In the genomic region with DNA sequence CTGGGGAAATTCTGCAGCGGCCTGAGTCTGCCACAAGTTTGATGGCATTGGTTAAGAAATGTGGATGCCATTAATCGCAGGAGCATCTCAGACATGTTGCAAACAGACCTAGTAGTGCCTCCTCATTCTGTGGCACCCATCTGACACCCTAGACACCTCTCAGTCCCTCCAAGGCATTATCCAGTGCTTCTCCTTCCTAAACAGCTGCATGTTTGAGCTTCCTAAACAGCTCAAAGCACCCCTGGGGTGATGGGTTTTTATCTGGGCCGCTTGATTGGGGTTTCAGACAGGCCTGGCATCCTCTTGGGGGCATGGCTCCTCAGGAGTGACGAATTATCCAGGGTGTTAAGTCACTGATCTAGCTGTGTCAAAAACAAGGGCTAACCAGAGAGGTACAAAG, we compare ENCODE assay signal across 20 cellular contexts. TPM values are rescaled to one million over a fixed set of nuclear protein-coding genes. Genes with fewer than 3 reads are reported as not detected.
A peak's percentile ranks its signal among the peaks of the same experiment; 100 is the strongest.
DNase-seq lines count a peak whose midpoint lies in the region; ATAC-seq and TF ChIP-seq lines count a peak whose summit lies in the region.
"Had no signal": no experiment of that assay in that cellular context is flagged by ENCODE, and none has a peak within 500 bp of the region (broad histone marks: within the 10 kb centered on the region; RNA-seq: fewer than 3 reads in every experiment).

No MANE protein-coding gene starts in this region.

- H3K4me1 Mint-ChIP-seq in immature natural killer cell, result peaks cover 38 to 41% of the 10 kb centered on the region in 2 donors

- H3K27ac ChIP-seq in coronary artery, result no peak overlapping the region
- H3K27ac ChIP-seq: C4-2B had no signal

- peak overlapping the region; percentile 0 to 83 (median 46) for H3K27ac Mint-ChIP-seq in immature natural killer cell

- peak; percentile 4 for DNase-seq in AG08396 (ENCODE audit: low spot score)
- DNase-seq in GM12865 (ENCODE audit: low read depth), result no peak
- peak; percentile 55 for DNase-seq in NCI-H69 (lab: John Stamatoyannopoulos, UW)
- no peak for DNase-seq in immature natural killer cell
- DNase-seq in cerebellar cortex (ENCODE audit: low spot score), result no peak
- no peak for DNase-seq in coronary artery (ENCODE audit: low spot score)
- DNase-seq in left cardiac atrium, result no peak
- no peak for DNase-seq in foreskin fibroblast
- DNase-seq: activated CD4-positive, alpha-beta T cell treated with anti-CD3 and anti-CD28 coated beads, Interleukin-2, amount 50 U/mL, for 48 hours; activated CD4-positive, CD25-positive, alpha-beta regulatory T cell; activated gamma-delta T cell; activated T-cell treated with anti-CD3 and anti-CD28 coated beads for 4 hours; cortex of kidney; NCI-H1694; NCI-H2171; substantia nigra; T1000 had no signal

- no peaks in the 10 kb centered on the region for H3K9me3 Mint-ChIP-seq in immature natural killer cell

- H3K4me3 ChIP-seq in GM12865 (ENCODE audit: low read depth, low read length) (peak overlapping the region; percentile 23), coronary artery (no peak overlapping the region), foreskin fibroblast (ENCODE audit: low read depth in 1 of 2, low read length in 2 of 2) (no peak overlapping the region)

- TF ChIP-seq CTCF in GM12865 (IDR thresholded peaks at IDR 0.05; ENCODE audit: insufficient read depth, low read depth, low read length, missing control alignments) (no peak), coronary artery (IDR thresholded peaks at IDR 0.05) (no peak), foreskin fibroblast (IDR thresholded peaks at IDR 0.05; ENCODE audit: low read depth, low read length) (no peak)

- no peak for ATAC-seq in left cardiac atrium

- H3K27me3 Mint-ChIP-seq in immature natural killer cell (ENCODE audit: low read depth in 3 of 3), result peaks cover 4 to 7% (median 4%) of the 10 kb centered on the region in 3 donors

- H3K36me3 Mint-ChIP-seq in immature natural killer cell, result no peaks in the 10 kb centered on the region

- intact Hi-C loops in left cardiac atrium (cut with DNase I), result no loop called here

- H3K4me3 Mint-ChIP-seq in immature natural killer cell, result peak overlapping the region in 2 of 5 donors; percentile 30 to 33

RNA-seq across cellular contexts. Expression of a gene that starts 1.8 kb away (rescaled TPM):
- under 1 TPM in 2 of 3 donors, not detected in 1; 0.29 to 0.91 TPM for polyA plus RNA-seq in immature natural killer cell
- total RNA-seq in left cardiac atrium, result 1 to 10 TPM in 1 of 2 donors, under 1 TPM in 1; 0.52 to 1.8 TPM
- total RNA-seq: bronchial epithelial cell had no signal
- polyA plus RNA-seq: fibroblast of lung had no signal

Comparison
In these comparisons a context has a peak if more than half of its experiments do, and no peak if none do; other contexts are left out.
1. DNase-seq: peak in AG08396 (single experiment) and NCI-H69 (single experiment); none in GM12865 (single experiment), immature natural killer cell (0 of 3), cerebellar cortex (single experiment), coronary artery (single experiment), left cardiac atrium (single experiment) and foreskin fibroblast (0 of 2).